1 cellular context compared by ENCODE assay signal in genomic region chr4:174262624-174263444, GRCh38.
TF ChIP-seq lines count a peak whose summit lies in the region.

No MANE protein-coding gene starts in this region.

TF ChIP-seq in K562, 482 proteins besides CTCF, POLR2A, EP300 and RAD21:
- TF ChIP-seq ZNF592 (IDR thresholded peaks at IDR 0.05) (no peak), SMC3 (conservative IDR thresholded peaks at IDR 0.05; ENCODE audit: insufficient read depth, low read depth, low read length) (no peak), KAT8 (IDR thresholded peaks at IDR 0.05; ENCODE audit: low read depth) (no peak), TRIM28 (IDR thresholded peaks at IDR 0.05) (no peak), COPS2 (conservative IDR thresholded peaks at IDR 0.05) (no peak), LARP7 (IDR thresholded peaks at IDR 0.05) (no peak), ZNF507 (tag; conservative IDR thresholded peaks at IDR 0.05) (no peak), ZC3H11A (IDR thresholded peaks at IDR 0.05; ENCODE audit: low read depth, low read length) (no peak)
